Comparison of ENCODE assay signal across 22 cellular contexts in genomic region chr1:119007343-119007671, GRCh38. TPM values are rescaled to one million over a fixed set of nuclear protein-coding genes. Genes with fewer than 3 reads are reported as not detected.
A peak's percentile ranks its signal among the peaks of the same experiment; 100 is the strongest.
DNase-seq lines count a peak whose midpoint lies in the region; ATAC-seq and TF ChIP-seq lines count a peak whose summit lies in the region.
"Had no signal": no experiment of that assay in that cellular context is flagged by ENCODE, and none has a peak within 500 bp of the region (broad histone marks: within the 10 kb centered on the region; RNA-seq: fewer than 3 reads in every experiment).

No MANE protein-coding gene starts in this region.

- H3K9me3 ChIP-seq in WERI-Rb-1 (ENCODE audit: severe bottlenecking): peaks cover 10% of the 10 kb centered on the region
- H3K9me3 ChIP-seq: SK-N-SH had no signal

- ATAC-seq in left colon (peak; percentile 5), HG03280 (IDR thresholded peaks at IDR 0.05; ENCODE audit: unreplicated experiment) (no peak), omental fat pad (ENCODE audit: low FRiP score) (no peak)

- TF ChIP-seq CTCF in WERI-Rb-1 (IDR thresholded peaks at IDR 0.05; ENCODE audit: low read depth, low read length) (no peak), omental fat pad (IDR thresholded peaks at IDR 0.05) (no peak)

- no peak overlapping the region for H3K27ac ChIP-seq in WERI-Rb-1
- H3K27ac ChIP-seq: brain microvascular endothelial cell, HL-60 had no signal

- H3K27me3 ChIP-seq in H7 (ENCODE audit: control insufficient read depth, insufficient read depth, low read length): peaks cover 65% of the 10 kb centered on the region
- H3K27me3 ChIP-seq in WERI-Rb-1 (ENCODE audit: insufficient read depth, low read depth, severe bottlenecking): peaks cover 29% of the 10 kb centered on the region

- intact Hi-C loops in left colon (cut with DNase I, micrococcal nuclease): loop anchor here in 1 of 2 donors (5.0 kb wide), 1 partner anchor 855 kb away; no protein-coding TSS in a partner anchor

- peak; percentile 64 for DNase-seq in H7
- no peak for DNase-seq in WERI-Rb-1
- no peak for DNase-seq in left colon
- peak; percentile 59 for DNase-seq in retina
- no peak for DNase-seq in hippocampal formation (lab: John Stamatoyannopoulos, UW)
- DNase-seq in omental fat pad (ENCODE audit: low spot score): no peak
- DNase-seq in nucleus accumbens (lab: John Stamatoyannopoulos, UW): no peak
- DNase-seq: activated CD4-positive, alpha-beta T cell treated with anti-CD3 and anti-CD28 coated beads for 4 hours; activated naive CD4-positive, alpha-beta T cell treated with Interleukin-2 at 50 U/mL for 16 hours; activated T-cell treated with anti-CD3 and anti-CD28 coated beads, Interleukin-2, amount 50 U/mL, for 72 hours; brain microvascular endothelial cell; DND-41; effector CD4-positive, alpha-beta T cell; NCI-H1694; NCI-H446 treated with DMSO at 0.1 percent for 48 hours; stimulated activated CD4-positive, alpha-beta T cell treated with anti-CD3 and anti-CD28 coated beads, Interleukin-2, amount 100 ng/mL, for 48 hours; T-helper 2 cell had no signal

- H3K4me3 ChIP-seq in H7 (ENCODE audit: insufficient read depth, low read depth, low read length) (peak overlapping the region; percentile 25; the same call in 1 of the 2 replicates), WERI-Rb-1 (ENCODE audit: low read depth, low read length) (peak overlapping the region; percentile 55)

- no peaks in the 10 kb centered on the region for H3K36me3 ChIP-seq in H7 (replicated peaks; ENCODE audit: control insufficient read depth, insufficient read depth, low read length)
- no peaks in the 10 kb centered on the region for H3K36me3 ChIP-seq in WERI-Rb-1
- H3K36me3 ChIP-seq: brain microvascular endothelial cell had no signal

RNA-seq across cellular contexts. Expression of gene TBX15, which starts 19.2 kb away (rescaled TPM):
- 13.8 and 22.9 TPM in 2 replicates for total RNA-seq in H7 (2014; rRNA removed; shearing (Covaris generic))
- total RNA-seq in left colon (not detected), omental fat pad (1 to 10 TPM; 1.8 to 4.1 (median 3.2) TPM)
- total RNA-seq: activated CD8-positive, alpha-beta memory T cell treated with anti-CD3 and anti-CD28 coated beads for 36 hours; epithelial cell of proximal tubule had no signal

Comparison
In these comparisons a context has a peak if more than half of its experiments do, and no peak if none do; other contexts are left out.
1. DNase-seq: peak in H7 (single experiment) and retina (single experiment); none in WERI-Rb-1 (single experiment), left colon (0 of 2), hippocampal formation (0 of 2), omental fat pad (single experiment) and nucleus accumbens (0 of 56).